ENCODE assay signal across 8 cellular contexts in genomic region chr16:57807968-57808528, GRCh38. TPM values are rescaled to one million over a fixed set of nuclear protein-coding genes. Genes with fewer than 3 reads are reported as not detected.
DNase-seq lines count a peak whose midpoint lies in the region; FAIRE-seq and TF ChIP-seq lines count a peak whose summit lies in the region.

No MANE protein-coding gene starts in this region.

- H3K4me1 ChIP-seq in PC-9 (replicated peaks; ENCODE audit: insufficient read depth): peaks cover 69% of the 10 kb centered on the region
- H3K4me1 ChIP-seq in osteoblast (ENCODE audit: insufficient read depth, low read length): peaks cover 26% of the 10 kb centered on the region
- peaks cover 30 to 68% of the 10 kb centered on the region in 2 donors for H3K4me1 ChIP-seq in thyroid gland

- intact Hi-C loops in PC-9 (cut with micrococcal nuclease; ENCODE audit: unreplicated experiment): no loop called here
- intact Hi-C loops in thyroid gland (cut with DNase I): loop anchor here (10.0 kb wide), 1 partner anchor 187 kb away; no protein-coding TSS in a partner anchor

- H3K36me3 ChIP-seq in PC-9 (ENCODE audit: low read depth) (no peaks in the 10 kb centered on the region), osteoblast (ENCODE audit: insufficient read depth, low read length) (no peaks in the 10 kb centered on the region), thyroid gland (no peaks in the 10 kb centered on the region)

- H4K20me1 ChIP-seq in PC-9 (ENCODE audit: insufficient read depth) (no peaks in the 10 kb centered on the region), osteoblast (ENCODE audit: insufficient read depth, low read length) (no peaks in the 10 kb centered on the region)

- BruUV-seq in PC-9 (replicated peaks; lab: Mats Ljungman, UMichigan): no TSS peak

- CTCF ChIA-PET in PC-9 (lab: Charles Lee): interaction anchor here (0.9 kb wide), 1 partner anchor 55 kb away, joined by 3 read pairs; no protein-coding TSS in a partner anchor

- H3K9me2 ChIP-seq in PC-9 (ENCODE audit: insufficient read depth): no peaks in the 10 kb centered on the region

- 4 to 6% methylated on average over 16 of the region's 16 CpGs for WGBS in thyroid gland, 2 donors

- no peak for TF ChIP-seq CTCF in AG09309 (IDR thresholded peaks at IDR 0.05; ENCODE audit: control insufficient read depth, insufficient read depth, low read depth, low read length, missing control alignments)
- TF ChIP-seq CTCF in PC-9 (conservative IDR thresholded peaks at IDR 0.05): no peak
- no peak for TF ChIP-seq CTCF in foreskin fibroblast (IDR thresholded peaks at IDR 0.05; ENCODE audit: low read depth, low read length)
- TF ChIP-seq CTCF in osteoblast (IDR thresholded peaks at IDR 0.05; ENCODE audit: extremely low read depth, low read depth, low read length): no peak
- TF ChIP-seq CTCF in thyroid gland (IDR thresholded peaks at IDR 0.05): no peak

- H3K27me3 ChIP-seq in PC-9 (ENCODE audit: insufficient read depth, low read depth): no peaks in the 10 kb centered on the region
- no peaks in the 10 kb centered on the region for H3K27me3 ChIP-seq in osteoblast (ENCODE audit: insufficient read depth, low read length)
- no peaks in the 10 kb centered on the region for H3K27me3 ChIP-seq in thyroid gland

- H2AFZ ChIP-seq in PC-9 (no peak overlapping the region), osteoblast (ENCODE audit: low read length) (peak overlapping the region; percentile 4)

- DNase-seq in AG09309 (ENCODE audit: low read depth) (peak; percentile 95), H54 (ENCODE audit: insufficient read length, low spot score) (peak; percentile 58), PC-9 (peak; percentile 78 to 98), foreskin fibroblast (peak; percentile 73 to 86), osteoblast (ENCODE audit: insufficient read length, low spot score, missing footprints) (peak; percentile 96), thyroid gland (peak; percentile 89 to 91), cortex of kidney (lab: John Stamatoyannopoulos, UW) (no peak)
- peak; percentile 54 for DNase-seq in activated effector memory CD4-positive, alpha-beta T cell treated with Interleukin-2 at 50 U/mL for 16 hours

- POLR2A ChIA-PET in PC-9 (lab: Charles Lee; ENCODE audit: unreplicated experiment): interaction anchor here (0.7 kb wide), 2 partner anchors 74 to 435 kb away, joined by 6 to 9 read pairs; no protein-coding TSS in a partner anchor

- H3K27ac ChIP-seq in PC-9 (peak overlapping the region; percentile 87), osteoblast (ENCODE audit: low read depth, low read length) (peak overlapping the region; percentile 29), thyroid gland (peak overlapping the region; percentile 88 to 98 (median 91))

- peak overlapping the region; percentile 67 for H3K4me2 ChIP-seq in PC-9
- H3K4me2 ChIP-seq in osteoblast (ENCODE audit: insufficient read depth, low read length): peak overlapping the region; percentile 66

- TF ChIP-seq POLR2A in H54 (IDR thresholded peaks at IDR 0.05; ENCODE audit: low read depth, low read length): no peak
- TF ChIP-seq POLR2A in thyroid gland (IDR thresholded peaks at IDR 0.05): peak in 1 of 2 donors; percentile 75

- FAIRE-seq in H54 (lab: Jason Lieb, UNC): no peak

- H3F3A ChIP-seq in PC-9 (ENCODE audit: insufficient read depth, low read depth): peaks cover 54% of the 10 kb centered on the region

- H3K79me2 ChIP-seq in PC-9 (ENCODE audit: low read depth) (no peaks in the 10 kb centered on the region), osteoblast (ENCODE audit: insufficient read depth, low read length) (no peaks in the 10 kb centered on the region)

- no peak overlapping the region for H3K4me3 ChIP-seq in AG09309 (ENCODE audit: control insufficient read depth, low read depth, low read length)
- H3K4me3 ChIP-seq in PC-9: peak overlapping the region; percentile 25; the same call in 1 of the 2 replicates
- H3K4me3 ChIP-seq in foreskin fibroblast (ENCODE audit: low read depth in 1 of 2, low read length in 2 of 2): peak overlapping the region; percentile 5 to 41
- H3K4me3 ChIP-seq in osteoblast (ENCODE audit: insufficient read depth, low read length): peak overlapping the region; percentile 25
- no peak overlapping the region for H3K4me3 ChIP-seq in thyroid gland (replicated peaks in 1 of 3)

- H3K9me3 ChIP-seq in PC-9 (ENCODE audit: insufficient read depth, low read depth) (no peaks in the 10 kb centered on the region), osteoblast (ENCODE audit: low read depth, low read length) (no peaks in the 10 kb centered on the region), thyroid gland (no peaks in the 10 kb centered on the region)

RNA-seq across cellular contexts. Expression of gene KIFC3, which starts 5.8 kb away (rescaled TPM):
- total RNA-seq in PC-9 (2021) (52.5 and 65.5 TPM in 2 replicates), osteoblast (40.5 and 41.0 TPM in 2 replicates), thyroid gland (100 to 1,000 TPM in 3 of 4 donors, 10 to 100 TPM in 1; 88.8 to 153 (median 132) TPM)

Comparison
In these comparisons a context has a peak if more than half of its experiments do, and no peak if none do; other contexts are left out.
1. H3K4me3 ChIP-seq: peak in PC-9 (single experiment), foreskin fibroblast (2 of 2) and osteoblast (single experiment); none in AG09309 (single experiment) and thyroid gland (0 of 3).
2. H3K27ac ChIP-seq: peak in every context shown above with its lines; median percentile 91 in thyroid gland; 87 in PC-9; 29 in osteoblast.